In genomic region chr6:27809939-27810767, GRCh38 we compare ENCODE assay signal across 8 cellular contexts.
A peak's percentile ranks its signal among the peaks of the same experiment; 100 is the strongest.
DNase-seq lines count a peak whose midpoint lies in the region; ATAC-seq and TF ChIP-seq lines count a peak whose summit lies in the region.

No MANE protein-coding gene starts in this region.

- H3K27me3 Mint-ChIP-seq in dendritic cell treated with granulocyte-macrophage colony-stimulating factor and Interleukin-4, amounts not matched to agents 40 ng/mL and 50 ng/mL, for 4 days, result peaks cover 2% of the 10 kb centered on the region

- peak; percentile 31 for TF ChIP-seq CTCF in AG10803 (conservative IDR thresholded peaks at IDR 0.05; ENCODE audit: low read length)

- peak overlapping the region; percentile 95 for H3K27ac Mint-ChIP-seq in dendritic cell treated with granulocyte-macrophage colony-stimulating factor and Interleukin-4, amounts not matched to agents 40 ng/mL and 50 ng/mL, for 4 days

- no peaks in the 10 kb centered on the region for H3K36me3 Mint-ChIP-seq in dendritic cell treated with granulocyte-macrophage colony-stimulating factor and Interleukin-4, amounts not matched to agents 40 ng/mL and 50 ng/mL, for 4 days (ENCODE audit: low read depth)

- H3K4me3 ChIP-seq in AG10803 (ENCODE audit: low read length), result peak overlapping the region; percentile 77

- DNase-seq in AG10803 (ENCODE audit: low read depth) (peak; percentile 97), NCI-H510A treated with DMSO at 0.1 percent for 48 hours (lab: John Stamatoyannopoulos, UW) (peak; percentile 96), left lobe of liver (ENCODE audit: low spot score) (peak; percentile 82)
- peak; percentile 65 to 75 for DNase-seq in activated CD4-positive, alpha-beta T cell treated with anti-CD3 and anti-CD28 coated beads for 4 hours
- DNase-seq in stimulated activated CD4-positive, alpha-beta T cell treated with anti-CD3 and anti-CD28 coated beads, Interleukin-4, amount 100 ng/mL, for 1 hour, result peak; percentile 56

- intact Hi-C loops in dendritic cell treated with granulocyte-macrophage colony-stimulating factor and Interleukin-4, amounts not matched to agents 40 ng/mL and 50 ng/mL, for 4 days (cut with micrococcal nuclease), result loop anchor here (5.0 kb wide), 1 partner anchor 633 kb away; no protein-coding TSS in a partner anchor

- peaks cover 27% of the 10 kb centered on the region for H3K4me1 Mint-ChIP-seq in dendritic cell treated with granulocyte-macrophage colony-stimulating factor and Interleukin-4, amounts not matched to agents 40 ng/mL and 50 ng/mL, for 4 days (ENCODE audit: low read depth)

- no peaks in the 10 kb centered on the region for H3K9me3 Mint-ChIP-seq in dendritic cell treated with granulocyte-macrophage colony-stimulating factor and Interleukin-4, amounts not matched to agents 40 ng/mL and 50 ng/mL, for 4 days

- peak overlapping the region; percentile 81 for H3K4me3 Mint-ChIP-seq in dendritic cell treated with granulocyte-macrophage colony-stimulating factor and Interleukin-4, amounts not matched to agents 40 ng/mL and 50 ng/mL, for 4 days

- ATAC-seq in GM18909 (IDR thresholded peaks at IDR 0.05; ENCODE audit: poor library complexity, unreplicated experiment) (peak; percentile 36), HG03354 (IDR thresholded peaks at IDR 0.05; ENCODE audit: poor library complexity, severe bottlenecking, unreplicated experiment) (peak; percentile 34), left lobe of liver (peak; percentile 85)

Comparison
In these comparisons a context has a peak if more than half of its experiments do, and no peak if none do; other contexts are left out.
1. Peak in every context shown above with its lines: DNase-seq, ATAC-seq and H3K4me3 ChIP-seq.
2. ATAC-seq: peak in every context shown above with its lines; median percentile 85 in left lobe of liver; 36 in GM18909; 34 in HG03354.